ENCODE assay signal across 18 cellular contexts in genomic region chr10:9111983-9112382, GRCh38.
DNase-seq lines count a peak whose midpoint lies in the region; ATAC-seq, FAIRE-seq and TF ChIP-seq lines count a peak whose summit lies in the region.
"Had no signal": no experiment of that assay in that cellular context is flagged by ENCODE, and none has a peak within 500 bp of the region (broad histone marks: within the 10 kb centered on the region; RNA-seq: fewer than 3 reads in every experiment).

No MANE protein-coding gene starts in this region.

- H3K4me2 ChIP-seq in mammary epithelial cell (ENCODE audit: insufficient read depth, low read depth, low read length) = no peak overlapping the region
- H3K4me2 ChIP-seq in SK-N-SH = no peak overlapping the region
- H3K4me2 ChIP-seq in neural progenitor cell = no peak overlapping the region
- H3K4me2 ChIP-seq in HepG2 (ENCODE audit: low read depth, low read length) = no peak overlapping the region
- H3K4me2 ChIP-seq: GM23338 had no signal

- TF ChIP-seq CTCF in mammary epithelial cell (conservative IDR thresholded peaks at IDR 0.05 in 1 of 2, IDR thresholded peaks at IDR 0.05 in 1 of 2; ENCODE audit: extremely low read depth in 1 of 2, insufficient read depth in 1 of 2, low read depth in 1 of 2, low read length in 2 of 2) (no peak), breast epithelium (IDR thresholded peaks at IDR 0.05) (no peak), SK-N-SH (IDR thresholded peaks at IDR 0.05) (no peak), neural progenitor cell (IDR thresholded peaks at IDR 0.05) (no peak), HepG2 (CRISPR knock-in tag; IDR thresholded peaks at IDR 0.05) (no peak)

- H3K4me3 ChIP-seq in mammary epithelial cell (replicated peaks in 1 of 3; ENCODE audit: insufficient read depth in 1 of 3, low read depth in 2 of 3, low read length in 3 of 3) (no peak overlapping the region), breast epithelium (no peak overlapping the region), SK-N-SH (ENCODE audit: low read depth in 2 of 2, low read length in 1 of 2) (no peak overlapping the region), neural progenitor cell (no peak overlapping the region), HepG2 (replicated peaks in 1 of 3; ENCODE audit: insufficient read depth in 1 of 3, low read depth in 2 of 3, low read length in 3 of 3) (no peak overlapping the region)
- H3K4me3 ChIP-seq: GM23338 had no signal

- WGBS in mammary epithelial cell (ENCODE audit: low coverage, missing lambda C conversion rate) = 36% methylated on average over 4 of the region's 4 CpGs
- 42% methylated on average over 4 of the region's 4 CpGs for WGBS in SK-N-SH (ENCODE audit: low lambda C conversion rate)
- WGBS in HepG2 (ENCODE audit: low lambda C conversion rate) = 0% methylated on average over 4 of the region's 4 CpGs

- intact Hi-C loops in mammary epithelial cell (cut with micrococcal nuclease) = no loop called here
- intact Hi-C loops in breast epithelium (cut with DNase I; ENCODE audit: low total_unique reads) = no loop called here
- intact Hi-C loops in HepG2 (cut with micrococcal nuclease; ENCODE audit: unreplicated experiment) = no loop called here

- H3K4me3 Mint-ChIP-seq in neural progenitor cell = no peak overlapping the region
- H3K4me3 Mint-ChIP-seq: CD4-positive, alpha-beta T cell; GM23338; HFFc6 had no signal

- dilution Hi-C loops in mammary epithelial cell (cut with HindIII; ENCODE audit: low sequenced_read_pairs) = no loop called here

- ATAC-seq in HepG2 (no peak), GM21717 (IDR thresholded peaks at IDR 0.05; ENCODE audit: unreplicated experiment) (no peak)
- ATAC-seq: GM23338 had no signal

- H3K4me1 ChIP-seq in mammary epithelial cell (ENCODE audit: insufficient read depth, low read length) (no peaks in the 10 kb centered on the region), breast epithelium (no peaks in the 10 kb centered on the region), SK-N-SH (ENCODE audit: control insufficient read depth in 1 of 2, insufficient read depth in 2 of 2, low read depth in 1 of 2, low read length in 1 of 2) (no peaks in the 10 kb centered on the region; a peak in 1 of 4 replicates), neural progenitor cell (no peaks in the 10 kb centered on the region), HepG2 (ENCODE audit: insufficient read depth, low read length) (no peaks in the 10 kb centered on the region)
- H3K4me1 ChIP-seq: Caco-2 had no signal

- H2AFZ ChIP-seq in mammary epithelial cell (ENCODE audit: low read depth, low read length) = peak overlapping the region; percentile 33
- H2AFZ ChIP-seq in SK-N-SH (ENCODE audit: low read depth) = no peak overlapping the region
- H2AFZ ChIP-seq in neural progenitor cell (replicated peaks) = peak overlapping the region; percentile 46
- no peak overlapping the region for H2AFZ ChIP-seq in HepG2 (ENCODE audit: low read length)
- H2AFZ ChIP-seq: GM23338 had no signal

- H3K4me1 Mint-ChIP-seq in neural progenitor cell = no peaks in the 10 kb centered on the region
- H3K4me1 Mint-ChIP-seq: GM23338 had no signal

- H4K20me1 ChIP-seq in mammary epithelial cell (ENCODE audit: insufficient read depth, low read length) = no peaks in the 10 kb centered on the region
- no peaks in the 10 kb centered on the region for H4K20me1 ChIP-seq in SK-N-SH (ENCODE audit: insufficient read depth)
- H4K20me1 ChIP-seq in neural progenitor cell (ENCODE audit: low read depth) = no peaks in the 10 kb centered on the region
- H4K20me1 ChIP-seq in HepG2 (ENCODE audit: insufficient read depth, low read length) = no peaks in the 10 kb centered on the region

- TF ChIP-seq POLR2A in breast epithelium (IDR thresholded peaks at IDR 0.05) = no peak
- no peak for TF ChIP-seq POLR2A in HepG2 (IDR thresholded peaks at IDR 0.05; ENCODE audit: insufficient read depth in 1 of 2, low read depth in 2 of 2, low read length in 2 of 2)

- peaks cover 2% of the 10 kb centered on the region for H3K27me3 Mint-ChIP-seq in neural progenitor cell (ENCODE audit: insufficient read depth, low read depth)
- H3K27me3 Mint-ChIP-seq: CD4-positive, alpha-beta T cell had no signal

- no TSS peak for BruUV-seq in mammary epithelial cell (replicated peaks; lab: Mats Ljungman, UMichigan)
- no TSS peak for BruUV-seq in HepG2 (replicated peaks; lab: Mats Ljungman, UMichigan)

- H3K27ac ChIP-seq in mammary epithelial cell (ENCODE audit: insufficient read depth, low read depth, low read length) (no peak overlapping the region), breast epithelium (no peak overlapping the region), SK-N-SH (ENCODE audit: low read depth in 2 of 2, low read length in 1 of 2) (no peak overlapping the region), neural progenitor cell (no peak overlapping the region), HepG2 (ENCODE audit: extremely low read length, insufficient read depth, low read length) (no peak overlapping the region)

- H3K9ac ChIP-seq in mammary epithelial cell (ENCODE audit: insufficient read depth, low read length) (no peak overlapping the region), SK-N-SH (no peak overlapping the region), neural progenitor cell (no peak overlapping the region), HepG2 (ENCODE audit: insufficient read depth, low read depth, low read length) (no peak overlapping the region)

- H3K9me3 ChIP-seq in mammary epithelial cell (replicated peaks; ENCODE audit: insufficient read depth, low read length) (no peaks in the 10 kb centered on the region), breast epithelium (no peaks in the 10 kb centered on the region), SK-N-SH (no peaks in the 10 kb centered on the region), neural progenitor cell (ENCODE audit: low read depth) (no peaks in the 10 kb centered on the region), HepG2 (ENCODE audit: low read length) (no peaks in the 10 kb centered on the region)
- H3K9me3 ChIP-seq: BE2C, Caco-2 had no signal

- no peaks in the 10 kb centered on the region for H3K9me3 Mint-ChIP-seq in neural progenitor cell
- H3K9me3 Mint-ChIP-seq: CD4-positive, alpha-beta T cell; GM23338; HFFc6 had no signal

- DNase-seq in mammary epithelial cell = no peak
- DNase-seq in breast epithelium (ENCODE audit: low spot score in 2 of 2) = no peak
- DNase-seq in SK-N-SH = peak; percentile 6
- no peak for DNase-seq in neural progenitor cell (ENCODE audit: low spot score)
- DNase-seq in HepG2 (ENCODE audit: low spot score) = no peak
- DNase-seq: ACHN; BE2C; C1 segment of cervical spinal cord; Caco-2; CD4-positive, alpha-beta T cell; HCEC 1CT; HFFc6 had no signal

- CTCF ChIA-PET in mammary epithelial cell (lab: Charles Lee; ENCODE audit: low non-redundant PET) = no interaction called here
- CTCF ChIA-PET in SK-N-SH (lab: Yijun Ruan, JAX) = no interaction called here
- CTCF ChIA-PET in HepG2 (lab: Yijun Ruan, JAX; ENCODE audit: low intra/inter-chr PET ratio, low total read pairs) = no interaction called here

- POLR2A ChIA-PET in SK-N-SH (lab: Yijun Ruan, JAX) = no interaction called here
- POLR2A ChIA-PET in HepG2 (lab: Yijun Ruan, JAX) = no interaction called here

- no peak overlapping the region for H3K27ac Mint-ChIP-seq in neural progenitor cell
- H3K27ac Mint-ChIP-seq: CD4-positive, alpha-beta T cell; GM23338; HFFc6 had no signal

- H3K27me3 ChIP-seq in mammary epithelial cell (ENCODE audit: insufficient read depth, low read length) = no peaks in the 10 kb centered on the region
- H3K27me3 ChIP-seq in breast epithelium = no peaks in the 10 kb centered on the region
- no peaks in the 10 kb centered on the region for H3K27me3 ChIP-seq in SK-N-SH (ENCODE audit: insufficient read depth)
- H3K27me3 ChIP-seq in neural progenitor cell = peaks cover 6% of the 10 kb centered on the region
- no peaks in the 10 kb centered on the region for H3K27me3 ChIP-seq in HepG2 (ENCODE audit: control insufficient read depth in 1 of 2, insufficient read depth in 2 of 2, low read length in 2 of 2)
- H3K27me3 ChIP-seq: BE2C had no signal

- TF ChIP-seq RAD21 in SK-N-SH (IDR thresholded peaks at IDR 0.05; ENCODE audit: low read length) = no peak
- TF ChIP-seq RAD21 in HepG2 (CRISPR knock-in tag; IDR thresholded peaks at IDR 0.05) = no peak

- TF ChIP-seq EP300 in SK-N-SH (IDR thresholded peaks at IDR 0.05; ENCODE audit: borderline replicate concordance in 1 of 2, low read depth in 1 of 2, low read length in 1 of 2) (no peak), HepG2 (IDR thresholded peaks at IDR 0.05; ENCODE audit: low read depth in 2 of 2, low read length in 2 of 2) (no peak), HepG2 (CRISPR knock-in tag; IDR thresholded peaks at IDR 0.05; ENCODE audit: borderline replicate concordance) (no peak)

- in situ Hi-C loops in mammary epithelial cell (cut with MboI; ENCODE audit: low sequenced_read_pairs in 2 of 2) (no loop called here), HepG2 (cut with HindIII; ENCODE audit: extremely low pct_ligation_motif_present, low pct_unique_long_range_greater_than_20kb) (no loop called here)

- H3K79me2 ChIP-seq in mammary epithelial cell (ENCODE audit: insufficient read depth, low read length) (no peaks in the 10 kb centered on the region), SK-N-SH (ENCODE audit: insufficient read depth) (no peaks in the 10 kb centered on the region), neural progenitor cell (ENCODE audit: low read depth) (no peaks in the 10 kb centered on the region), HepG2 (ENCODE audit: insufficient read depth, low read length) (no peaks in the 10 kb centered on the region)

- H3K36me3 ChIP-seq in mammary epithelial cell (ENCODE audit: insufficient read depth, low read length) (no peaks in the 10 kb centered on the region), breast epithelium (no peaks in the 10 kb centered on the region), SK-N-SH (replicated peaks in 1 of 2; ENCODE audit: control insufficient read depth in 1 of 2, insufficient read depth in 2 of 2, low read length in 1 of 2) (no peaks in the 10 kb centered on the region), neural progenitor cell (no peaks in the 10 kb centered on the region), HepG2 (replicated peaks in 1 of 2; ENCODE audit: control insufficient read depth in 1 of 2, insufficient read depth in 2 of 2, low read length in 2 of 2) (no peaks in the 10 kb centered on the region)
- H3K36me3 ChIP-seq: BE2C had no signal

- FAIRE-seq in HepG2 (lab: Jason Lieb, UNC) = no peak
- FAIRE-seq: D721Med, GM12891, GM19239, H54 had no signal

- H3F3A ChIP-seq in SK-N-SH (replicated peaks; ENCODE audit: insufficient read depth) (peaks cover 4% of the 10 kb centered on the region), neural progenitor cell (ENCODE audit: low read depth) (no peaks in the 10 kb centered on the region)

- H3K36me3 Mint-ChIP-seq in neural progenitor cell = no peaks in the 10 kb centered on the region

- H3K9me2 ChIP-seq in SK-N-SH = no peaks in the 10 kb centered on the region

TF ChIP-seq in HepG2, 621 proteins besides CTCF, POLR2A, EP300 and RAD21 (continues in another document):
- TF ChIP-seq ZMYM4 (CRISPR knock-in tag; IDR thresholded peaks at IDR 0.05) = no peak

Comparison
In these comparisons a context has a peak if more than half of its experiments do, and no peak if none do; other contexts are left out.
1. H2AFZ ChIP-seq: peak in mammary epithelial cell (single experiment) and neural progenitor cell (single experiment); none in SK-N-SH (single experiment) and HepG2 (single experiment).